Comparison of ENCODE assay signal across 8 cellular contexts in genomic region chr6:150025201-150025917, GRCh38. TPM values are rescaled to one million over a fixed set of nuclear protein-coding genes. Genes with fewer than 3 reads are reported as not detected.
DNase-seq lines count a peak whose midpoint lies in the region; ATAC-seq, FAIRE-seq and TF ChIP-seq lines count a peak whose summit lies in the region.

TSS of gene RAET1L (minus strand) at chr6:150025532. CDS start at chr6:150025471, 61 bp downstream.

- RAD21 ChIA-PET in GM12878 (lab: Charles Lee; ENCODE audit: unreplicated experiment) = no interaction called here

- no peaks in the 10 kb centered on the region for H3K36me3 ChIP-seq in GM12878 (ENCODE audit: control insufficient read depth in 2 of 2, insufficient read depth in 2 of 2, low read length in 1 of 2)

- SMC1A ChIA-PET in GM12878 (lab: Charles Lee; ENCODE audit: uncharacterized antibody, unreplicated experiment) = interaction anchor here (0.9 kb wide), 1 partner anchor 370 kb away, joined by 3 read pairs; no protein-coding TSS in a partner anchor

- 13% methylated on average over 36 of the region's 36 CpGs for WGBS in GM12878 (ENCODE audit: insufficient coverage, insufficient replicate concordance, low lambda C conversion rate, missing lambda C conversion rate)

- H3K27me3 ChIP-seq in GM12878 (replicated peaks in 1 of 2; ENCODE audit: control insufficient read depth in 2 of 2, insufficient read depth in 2 of 2, low read length in 1 of 2) = peaks cover 0 to 12% of the 10 kb centered on the region in 2 experiments; a peak in 3 of 4 replicates

- H3K79me2 ChIP-seq in GM12878 (ENCODE audit: control insufficient read depth, insufficient read depth, low read length) = no peaks in the 10 kb centered on the region

- no peaks in the 10 kb centered on the region for H3K9me3 ChIP-seq in GM12878 (replicated peaks; ENCODE audit: control insufficient read depth, insufficient read depth, low read length)

- FAIRE-seq in GM12878 (lab: Jason Lieb, UNC) = no peak

- POLR2A ChIA-PET in GM12878 (lab: Charles Lee) = no interaction called here

- H3K4me3 ChIP-seq in GM12878 = no peak within 1 kb of the TSS

- no peaks in the 10 kb centered on the region for H4K20me1 ChIP-seq in GM12878 (ENCODE audit: control insufficient read depth, insufficient read depth)

- H2AFZ ChIP-seq in GM12878 (ENCODE audit: control insufficient read depth, low read depth, low read length) = no peak within 1 kb of the TSS

- no TSS peak for BruUV-seq in GM12878 (replicated peaks; lab: Mats Ljungman, UMichigan)

- TF ChIP-seq RAD21 in GM12878 (IDR thresholded peaks at IDR 0.05; ENCODE audit: insufficient read depth, low read depth, low read length) = no peak

- intact Hi-C loops in GM12878 (cut with micrococcal nuclease; ENCODE audit: unreplicated experiment) (no loop called here), left colon (cut with DNase I, micrococcal nuclease) (no loop called here)

- ATAC-seq in GM12878 (peak; percentile 79), left colon (peak; percentile 89), HG03342 (IDR thresholded peaks at IDR 0.05; ENCODE audit: unreplicated experiment) (no peak)

- no peak for TF ChIP-seq CTCF in GM12878 (IDR thresholded peaks at IDR 0.05 in 2 of 3, conservative IDR thresholded peaks at IDR 0.05 in 1 of 3; ENCODE audit: control insufficient read depth in 2 of 3, extremely low read depth in 1 of 3, insufficient read depth in 1 of 3, low read depth in 3 of 3, low read length in 3 of 3)

- H3K27ac ChIP-seq in GM12878 (ENCODE audit: control insufficient read depth, insufficient read depth) = no peak within 1 kb of the TSS

- no peak for TF ChIP-seq POLR2A in GM12878 (IDR thresholded peaks at IDR 0.05; ENCODE audit: low read depth, low read length)

- no peak within 1 kb of the TSS for H3K4me2 ChIP-seq in GM12878 (ENCODE audit: control insufficient read depth, insufficient read depth)

- CTCF ChIA-PET in GM12878 (lab: Yijun Ruan, JAX) = interaction anchor here (0.6 to 1.3 kb wide), 2 partner anchors 8 to 46 kb away, joined by 3 to 4 read pairs; no protein-coding TSS in a partner anchor

- H3K9ac ChIP-seq in GM12878 (ENCODE audit: control insufficient read depth, insufficient read depth, low read length) = no peak within 1 kb of the TSS

- H3K4me1 ChIP-seq in GM12878 (ENCODE audit: control insufficient read depth, insufficient read depth, low read length) = no peaks in the 10 kb centered on the region

- in situ Hi-C loops in GM12878 (cut with MboI) = no loop called here

- peak; percentile 41 to 42 for DNase-seq in stimulated activated CD4-positive, alpha-beta T cell treated with anti-CD3 and anti-CD28 coated beads, Interleukin-2, amount 100 ng/mL, for 24 hours
- no peak for DNase-seq in stimulated activated CD4-positive, alpha-beta T cell treated with anti-CD3 and anti-CD28 coated beads, Interleukin-4, amount 100 ng/mL, for 4 hours
- DNase-seq in GM12878 (ENCODE audit: low read depth, low spot score) = no peak
- peak; percentile 54 to 58 for DNase-seq in left colon
- DNase-seq in DMS153 (lab: John Stamatoyannopoulos, UW) = no peak
- DNase-seq in NCI-H1105 (lab: John Stamatoyannopoulos, UW) = no peak
- DNase-seq in middle frontal gyrus (ENCODE audit: extremely low spot score, low spot score) = no peak

- no peak for TF ChIP-seq EP300 in GM12878 (IDR thresholded peaks at IDR 0.05; ENCODE audit: borderline replicate concordance in 1 of 2, control insufficient read depth in 1 of 2, low read depth in 2 of 2, low read length in 2 of 2)

TF ChIP-seq in GM12878, 131 proteins besides CTCF, POLR2A, EP300 and RAD21:
- TF ChIP-seq SRF (IDR thresholded peaks at IDR 0.05; ENCODE audit: low read depth in 2 of 2, low read length in 2 of 2) = no peak
- TF ChIP-seq JUND (IDR thresholded peaks at IDR 0.05; ENCODE audit: low read depth, low read length) = no peak
- TF ChIP-seq REST (IDR thresholded peaks at IDR 0.05; ENCODE audit: low read depth, low read length) = no peak
- no peak for TF ChIP-seq E2F8 (IDR thresholded peaks at IDR 0.05; ENCODE audit: low read depth, partially characterized antibody)
TF ChIP-seq in GM12878: peak in this region for 0.

RNA-seq across cellular contexts. Expression of gene RAET1L, which starts in this region (rescaled TPM):
- not detected in 2 replicates for total RNA-seq in GM12878 (2013; cell fraction: nucleolus; rRNA removed)
- total RNA-seq in GM12878 (2014; rRNA removed) (not detected in 2 replicates), GM12878 (2014; rRNA removed; fragmentation: Illumina TruSeq; extraction: Trizol) (not detected in 2 replicates), GM12878 (2021) (not detected in 2 replicates), left colon (not detected)
- polyA plus RNA-seq in GM12878 (2011; ENCODE audit: low read depth) = not detected
- polyA plus RNA-seq in GM12878 (2011; rRNA removed) (not detected in 2 replicates), GM12878 (2014; fragmentation: Illumina TruSeq; extraction: Trizol) (not detected in 2 replicates), GM12878 (2014; fragmentation: Nextera tagmentation; extraction: Ambion mirVana) (not detected), GM12878 (2014; rRNA removed) (not detected in 2 replicates), GM12878 (2016; fragmentation: Nextera tagmentation; extraction: Ambion mirVana) (not detected)
- polyA plus RNA-seq in GM12878 (2011; cell fraction: cytosol; rRNA removed) = not detected in 2 replicates
- polyA plus RNA-seq in GM12878 (2011; cell fraction: nucleus; rRNA removed) = not detected in 2 replicates
- not detected in 2 replicates for polyA plus RNA-seq in GM12878 (2012)
- polyA minus RNA-seq in GM12878 (2011; rRNA and poly(A)+ RNA removed) = not detected in 2 replicates
- polyA minus RNA-seq in GM12878 (2011; cell fraction: cytosol; rRNA and poly(A)+ RNA removed) = not detected in 2 replicates
- not detected in 2 replicates for polyA minus RNA-seq in GM12878 (2011; cell fraction: nucleus; rRNA and poly(A)+ RNA removed)

Comparison
In these comparisons a context has a peak if more than half of its experiments do, and no peak if none do; other contexts are left out.
1. DNase-seq: peak in stimulated activated CD4-positive, alpha-beta T cell treated with anti-CD3 and anti-CD28 coated beads, Interleukin-2, amount 100 ng/mL, for 24 hours (2 of 2); none in stimulated activated CD4-positive, alpha-beta T cell treated with anti-CD3 and anti-CD28 coated beads, Interleukin-4, amount 100 ng/mL, for 4 hours (0 of 2), GM12878 (single experiment), DMS153 (single experiment), NCI-H1105 (single experiment) and middle frontal gyrus (single experiment).
2. Peak in ATAC-seq in GM12878; RNA of the gene not detected or under 1 TPM.
3. Peak in DNase-seq and ATAC-seq in left colon; RNA of the gene not detected or under 1 TPM.